8 cellular contexts compared by ENCODE assay signal in genomic region chr2:112794131-112794733, GRCh38. TPM values are rescaled to one million over a fixed set of nuclear protein-coding genes. Genes with fewer than 3 reads are reported as not detected.
DNase-seq lines count a peak whose midpoint lies in the region; ATAC-seq and TF ChIP-seq lines count a peak whose summit lies in the region.

No MANE protein-coding gene starts in this region.

- ATAC-seq in GM21390 (IDR thresholded peaks at IDR 0.05; ENCODE audit: unreplicated experiment), result peak; percentile 76
- peak; percentile 95 to 100 (median 98) for ATAC-seq in natural killer cell

- DNase-seq in CD1c-positive myeloid dendritic cell (ENCODE audit: extremely low spot score) (peak; percentile 94), NB4 (ENCODE audit: low read depth) (peak; percentile 97), cardiac fibroblast (ENCODE audit: low read depth in 2 of 2) (peak; percentile 87 to 98), natural killer cell (peak; percentile 25), NCI-H1048 (lab: John Stamatoyannopoulos, UW) (no peak), middle frontal gyrus (ENCODE audit: extremely low spot score, low spot score) (no peak), NCI-H2196 (lab: John Stamatoyannopoulos, UW; ENCODE audit: unreplicated experiment) (no peak)

- H3K4me3 ChIP-seq in NB4 (ENCODE audit: low read depth, low read length) (no peak overlapping the region), cardiac fibroblast (replicated peaks in 1 of 2; ENCODE audit: low read depth in 2 of 2, low read length in 2 of 2) (no peak overlapping the region)

- no peak for TF ChIP-seq POLR2A in NB4 (IDR thresholded peaks at IDR 0.05; ENCODE audit: extremely low read depth, insufficient read length)

- H3K27ac Mint-ChIP-seq in natural killer cell, result peak overlapping the region; percentile 56 to 85

- peaks cover 18 to 27% of the 10 kb centered on the region in 2 donors for H3K4me1 Mint-ChIP-seq in natural killer cell

- no peaks in the 10 kb centered on the region for H3K9me3 Mint-ChIP-seq in natural killer cell

- intact Hi-C loops in natural killer cell (cut with micrococcal nuclease), result loop anchor here (1.0 kb wide), 1 partner anchor 30 kb away; the partner anchor contains the start of gene CKAP2L

- no peaks in the 10 kb centered on the region for H3K27me3 Mint-ChIP-seq in natural killer cell (ENCODE audit: low read depth in 2 of 2)

- no peaks in the 10 kb centered on the region for H3K36me3 Mint-ChIP-seq in natural killer cell

- no peak for TF ChIP-seq CTCF in NB4 (IDR thresholded peaks at IDR 0.05; ENCODE audit: low read depth, low read length)
- TF ChIP-seq CTCF in cardiac fibroblast (IDR thresholded peaks at IDR 0.05; ENCODE audit: low read depth, low read length), result no peak
- TF ChIP-seq CTCF in natural killer cell (IDR thresholded peaks at IDR 0.05), result no peak

- no peak overlapping the region for H3K4me3 Mint-ChIP-seq in natural killer cell

RNA-seq across cellular contexts. Expression of gene IL1A, which starts 9.9 kb away (rescaled TPM):
- 1 to 10 TPM in 1 of 3 donors, under 1 TPM in 1, not detected in 1; 0.45 to 1.6 TPM for total RNA-seq in natural killer cell

RNA-seq across cellular contexts. Expression of gene CKAP2L, which starts 29.8 kb away (rescaled TPM):
- 1 to 10 TPM; 1.2 to 3.4 (median 1.2) TPM for total RNA-seq in natural killer cell

RNA-seq across cellular contexts. Expression of gene IL1B, which starts 42.3 kb away (rescaled TPM):
- 100 to 1,000 TPM in 2 of 3 donors, 10 to 100 TPM in 1; 92.6 to 250 (median 110) TPM for total RNA-seq in natural killer cell

Comparison
In these comparisons a context has a peak if more than half of its experiments do, and no peak if none do; other contexts are left out.
1. DNase-seq: peak in CD1c-positive myeloid dendritic cell (single experiment), NB4 (single experiment), cardiac fibroblast (2 of 2) and natural killer cell (single experiment); none in NCI-H1048 (single experiment), middle frontal gyrus (single experiment) and NCI-H2196 (single experiment).